Comparison of ENCODE assay signal across 2 cellular contexts in the genomic region with DNA sequence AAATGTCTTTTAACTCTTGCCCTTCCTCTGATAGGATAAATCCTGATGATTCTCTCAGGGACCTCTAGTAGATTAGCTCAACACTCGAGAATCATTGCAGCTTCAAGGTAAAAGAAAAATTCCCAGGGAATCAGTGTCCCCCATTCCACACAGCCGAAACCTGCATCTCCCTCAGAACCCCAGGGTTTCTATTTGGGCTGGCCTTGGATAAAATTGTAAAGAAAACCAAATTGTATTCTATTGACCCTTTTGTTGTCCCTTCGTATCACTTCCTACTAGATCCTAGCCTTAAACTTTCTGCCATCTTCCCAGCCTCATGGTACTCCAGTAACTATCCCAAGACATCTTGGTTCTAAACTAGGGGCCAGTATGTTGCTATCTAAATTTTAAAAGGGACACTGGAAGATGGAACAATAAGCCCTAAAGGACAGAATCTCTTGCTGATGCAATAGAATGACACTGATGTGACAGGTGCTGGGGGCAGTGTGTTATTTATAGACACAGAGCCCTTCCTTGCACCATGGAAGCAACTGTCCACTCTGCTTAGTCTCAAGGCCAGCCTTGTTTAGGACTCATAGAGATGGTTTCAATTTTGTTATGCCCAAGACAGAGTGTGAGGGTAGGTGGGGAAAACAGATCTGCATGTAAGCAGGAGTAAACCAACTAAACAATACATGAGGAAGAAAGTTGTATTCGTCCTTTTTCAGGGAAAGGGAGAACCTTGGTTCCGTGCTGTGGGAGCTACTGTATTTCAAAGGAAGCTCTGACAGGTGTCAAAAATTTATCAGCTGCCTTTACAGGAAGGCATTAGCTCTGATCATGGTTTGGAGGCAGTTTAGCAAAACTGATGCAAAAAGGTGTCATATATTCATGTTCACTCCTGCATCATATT.
TF ChIP-seq lines count a peak whose summit lies in the region.

No MANE protein-coding gene starts in this region.

TF ChIP-seq in GM23338, 12 proteins besides CTCF, POLR2A, EP300 and RAD21 (continued from another document):
- TF ChIP-seq EZH2phosphoT487 (IDR thresholded peaks at IDR 0.05; ENCODE audit: unreplicated experiment) (no peak), JUNB (IDR thresholded peaks at IDR 0.05; ENCODE audit: unreplicated experiment) (no peak), ZNF114 (CRISPR knock-in tag; IDR thresholded peaks at IDR 0.05) (no peak), NANOG (IDR thresholded peaks at IDR 0.05; ENCODE audit: borderline replicate concordance) (no peak), ZNF331 (CRISPR knock-in tag; IDR thresholded peaks at IDR 0.05; ENCODE audit: low read depth) (no peak)

TF ChIP-seq in K562, 482 proteins besides CTCF, POLR2A, EP300 and RAD21 (continued from another document and continues in another):
- TF ChIP-seq PRPF4 (IDR thresholded peaks at IDR 0.05; ENCODE audit: insufficient read depth, low read depth, low read length, poor library complexity, severe bottlenecking) (no peak), ATF4 (CRISPR knock-in tag; IDR thresholded peaks at IDR 0.05) (peak; percentile 98), HBP1 (CRISPR knock-in tag; IDR thresholded peaks at IDR 0.05) (no peak), MTA3 (IDR thresholded peaks at IDR 0.05; ENCODE audit: borderline replicate concordance) (peak; percentile 73; the same call in 1 of the 2 replicates), POLR2H (tag; IDR thresholded peaks at IDR 0.05; ENCODE audit: low read depth) (peak; percentile 63), ZBTB17 (CRISPR knock-in tag; IDR thresholded peaks at IDR 0.05) (no peak), EGR1 (conservative IDR thresholded peaks at IDR 0.05) (no peak), ZNF239 (CRISPR knock-in tag; IDR thresholded peaks at IDR 0.05) (peak; percentile 9; the same call in 1 of the 2 replicates), PKNOX1 (IDR thresholded peaks at IDR 0.05) (peak; percentile 95), YBX1 (IDR thresholded peaks at IDR 0.05) (no peak), MAX (CRISPR knock-in tag; IDR thresholded peaks at IDR 0.05) (no peak), EHMT2 (IDR thresholded peaks at IDR 0.05) (no peak), BMI1 (IDR thresholded peaks at IDR 0.05; ENCODE audit: low read length) (no peak), ATF2 (CRISPR knock-in tag; IDR thresholded peaks at IDR 0.05) (no peak), ZNF165 (CRISPR knock-in tag; IDR thresholded peaks at IDR 0.05; ENCODE audit: borderline replicate concordance) (no peak), ESRRB (CRISPR knock-in tag; IDR thresholded peaks at IDR 0.05; ENCODE audit: borderline replicate concordance) (no peak), GMEB1 (CRISPR knock-in tag; IDR thresholded peaks at IDR 0.05) (peak; percentile 46), THAP12 (CRISPR knock-in tag; IDR thresholded peaks at IDR 0.05) (no peak), PRMT5 (CRISPR knock-in tag; IDR thresholded peaks at IDR 0.05) (no peak), HDAC6 (IDR thresholded peaks at IDR 0.05; ENCODE audit: low read depth, low read length) (no peak), MAFK (IDR thresholded peaks at IDR 0.05; ENCODE audit: low read length) (no peak), JUNB (CRISPR knock-in tag; conservative IDR thresholded peaks at IDR 0.05) (no peak), SMC3 (conservative IDR thresholded peaks at IDR 0.05; ENCODE audit: insufficient read depth, low read depth, low read length) (no peak), ZNF324 (CRISPR knock-in tag; IDR thresholded peaks at IDR 0.05) (no peak), MEF2A (IDR thresholded peaks at IDR 0.05; ENCODE audit: control insufficient read depth, low read depth, low read length) (peak; percentile 81; the same call in 1 of the 2 replicates), PTTG1 (tag; IDR thresholded peaks at IDR 0.05; ENCODE audit: low read depth) (peak; percentile 52; the same call in 1 of the 2 replicates), ZNF24 (IDR thresholded peaks at IDR 0.05) (peak; percentile 68), ADNP (tag; IDR thresholded peaks at IDR 0.05) (no peak), SPI1 (IDR thresholded peaks at IDR 0.05; ENCODE audit: borderline replicate concordance, low read depth, low read length) (no peak)
- TF ChIP-seq, protein P1, sequence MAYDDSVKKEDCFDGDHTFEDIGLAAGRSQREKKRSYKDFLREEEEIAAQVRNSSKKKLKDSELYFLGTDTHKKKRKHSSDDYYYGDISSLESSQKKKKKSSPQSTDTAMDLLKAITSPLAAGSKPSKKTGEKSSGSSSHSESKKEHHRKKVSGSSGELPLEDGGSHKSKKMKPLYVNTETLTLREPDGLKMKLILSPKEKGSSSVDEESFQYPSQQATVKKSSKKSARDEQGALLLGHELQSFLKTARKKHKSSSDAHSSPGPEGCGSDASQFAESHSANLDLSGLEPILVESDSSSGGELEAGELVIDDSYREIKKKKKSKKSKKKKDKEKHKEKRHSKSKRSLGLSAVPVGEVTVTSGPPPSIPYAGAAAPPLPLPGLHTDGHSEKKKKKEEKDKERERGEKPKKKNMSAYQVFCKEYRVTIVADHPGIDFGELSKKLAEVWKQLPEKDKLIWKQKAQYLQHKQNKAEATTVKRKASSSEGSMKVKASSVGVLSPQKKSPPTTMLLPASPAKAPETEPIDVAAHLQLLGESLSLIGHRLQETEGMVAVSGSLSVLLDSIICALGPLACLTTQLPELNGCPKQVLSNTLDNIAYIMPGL (CRISPR knock-in tag; IDR thresholded peaks at IDR 0.05): no peak
- TF ChIP-seq, protein P2, sequence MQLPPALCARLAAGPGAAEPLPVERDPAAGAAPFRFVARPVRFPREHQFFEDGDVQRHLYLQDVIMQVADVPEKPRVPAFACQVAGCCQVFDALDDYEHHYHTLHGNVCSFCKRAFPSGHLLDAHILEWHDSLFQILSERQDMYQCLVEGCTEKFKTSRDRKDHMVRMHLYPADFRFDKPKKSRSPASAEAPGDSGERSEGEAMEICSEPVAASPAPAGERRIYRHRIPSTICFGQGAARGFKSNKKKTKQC (CRISPR knock-in tag; IDR thresholded peaks at IDR 0.05): no peak
- TF ChIP-seq, protein P3, sequence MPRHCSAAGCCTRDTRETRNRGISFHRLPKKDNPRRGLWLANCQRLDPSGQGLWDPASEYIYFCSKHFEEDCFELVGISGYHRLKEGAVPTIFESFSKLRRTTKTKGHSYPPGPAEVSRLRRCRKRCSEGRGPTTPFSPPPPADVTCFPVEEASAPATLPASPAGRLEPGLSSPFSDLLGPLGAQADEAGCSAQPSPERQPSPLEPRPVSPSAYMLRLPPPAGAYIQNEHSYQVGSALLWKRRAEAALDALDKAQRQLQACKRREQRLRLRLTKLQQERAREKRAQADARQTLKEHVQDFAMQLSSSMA (CRISPR knock-in tag; IDR thresholded peaks at IDR 0.05): peak; percentile 64; the same call in 1 of the 2 replicates
- TF ChIP-seq, protein P4, sequence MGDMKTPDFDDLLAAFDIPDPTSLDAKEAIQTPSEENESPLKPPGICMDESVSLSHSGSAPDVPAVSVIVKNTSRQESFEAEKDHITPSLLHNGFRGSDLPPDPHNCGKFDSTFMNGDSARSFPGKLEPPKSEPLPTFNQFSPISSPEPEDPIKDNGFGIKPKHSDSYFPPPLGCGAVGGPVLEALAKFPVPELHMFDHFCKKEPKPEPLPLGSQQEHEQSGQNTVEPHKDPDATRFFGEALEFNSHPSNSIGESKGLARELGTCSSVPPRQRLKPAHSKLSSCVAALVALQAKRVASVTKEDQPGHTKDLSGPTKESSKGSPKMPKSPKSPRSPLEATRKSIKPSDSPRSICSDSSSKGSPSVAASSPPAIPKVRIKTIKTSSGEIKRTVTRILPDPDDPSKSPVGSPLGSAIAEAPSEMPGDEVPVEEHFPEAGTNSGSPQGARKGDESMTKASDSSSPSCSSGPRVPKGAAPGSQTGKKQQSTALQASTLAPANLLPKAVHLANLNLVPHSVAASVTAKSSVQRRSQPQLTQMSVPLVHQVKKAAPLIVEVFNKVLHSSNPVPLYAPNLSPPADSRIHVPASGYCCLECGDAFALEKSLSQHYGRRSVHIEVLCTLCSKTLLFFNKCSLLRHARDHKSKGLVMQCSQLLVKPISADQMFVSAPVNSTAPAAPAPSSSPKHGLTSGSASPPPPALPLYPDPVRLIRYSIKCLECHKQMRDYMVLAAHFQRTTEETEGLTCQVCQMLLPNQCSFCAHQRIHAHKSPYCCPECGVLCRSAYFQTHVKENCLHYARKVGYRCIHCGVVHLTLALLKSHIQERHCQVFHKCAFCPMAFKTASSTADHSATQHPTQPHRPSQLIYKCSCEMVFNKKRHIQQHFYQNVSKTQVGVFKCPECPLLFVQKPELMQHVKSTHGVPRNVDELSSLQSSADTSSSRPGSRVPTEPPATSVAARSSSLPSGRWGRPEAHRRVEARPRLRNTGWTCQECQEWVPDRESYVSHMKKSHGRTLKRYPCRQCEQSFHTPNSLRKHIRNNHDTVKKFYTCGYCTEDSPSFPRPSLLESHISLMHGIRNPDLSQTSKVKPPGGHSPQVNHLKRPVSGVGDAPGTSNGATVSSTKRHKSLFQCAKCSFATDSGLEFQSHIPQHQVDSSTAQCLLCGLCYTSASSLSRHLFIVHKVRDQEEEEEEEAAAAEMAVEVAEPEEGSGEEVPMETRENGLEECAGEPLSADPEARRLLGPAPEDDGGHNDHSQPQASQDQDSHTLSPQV (IDR thresholded peaks at IDR 0.05): no peak
- TF ChIP-seq, protein P5, sequence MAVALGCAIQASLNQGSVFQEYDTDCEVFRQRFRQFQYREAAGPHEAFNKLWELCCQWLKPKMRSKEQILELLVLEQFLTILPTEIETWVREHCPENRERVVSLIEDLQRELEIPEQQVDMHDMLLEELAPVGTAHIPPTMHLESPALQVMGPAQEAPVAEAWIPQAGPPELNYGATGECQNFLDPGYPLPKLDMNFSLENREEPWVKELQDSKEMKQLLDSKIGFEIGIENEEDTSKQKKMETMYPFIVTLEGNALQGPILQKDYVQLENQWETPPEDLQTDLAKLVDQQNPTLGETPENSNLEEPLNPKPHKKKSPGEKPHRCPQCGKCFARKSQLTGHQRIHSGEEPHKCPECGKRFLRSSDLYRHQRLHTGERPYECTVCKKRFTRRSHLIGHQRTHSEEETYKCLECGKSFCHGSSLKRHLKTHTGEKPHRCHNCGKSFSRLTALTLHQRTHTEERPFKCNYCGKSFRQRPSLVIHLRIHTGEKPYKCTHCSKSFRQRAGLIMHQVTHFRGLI (CRISPR knock-in tag; IDR thresholded peaks at IDR 0.05): peak; percentile 33; the same call in 1 of the 2 replicates
